9 cellular contexts compared by ENCODE assay signal in genomic region chr20:35305682-35306556, GRCh38. TPM values are rescaled to one million over a fixed set of nuclear protein-coding genes. Genes with fewer than 3 reads are reported as not detected.
A peak's percentile ranks its signal among the peaks of the same experiment; 100 is the strongest.
DNase-seq lines count a peak whose midpoint lies in the region; ATAC-seq and TF ChIP-seq lines count a peak whose summit lies in the region.
"Had no signal": no experiment of that assay in that cellular context is flagged by ENCODE, and none has a peak within 500 bp of the region (broad histone marks: within the 10 kb centered on the region; RNA-seq: fewer than 3 reads in every experiment).

No MANE protein-coding gene starts in this region.

- H3K27ac ChIP-seq in Karpas-422 (ENCODE audit: low read length), result no peak overlapping the region

- no peaks in the 10 kb centered on the region for H3K79me2 ChIP-seq in Karpas-422 (ENCODE audit: low read length)

- no peaks in the 10 kb centered on the region for H3K9me3 ChIP-seq in Karpas-422 (ENCODE audit: low read length)

- no peak for TF ChIP-seq CTCF in epithelial cell of esophagus (IDR thresholded peaks at IDR 0.05; ENCODE audit: insufficient read depth, low read depth, low read length, missing control alignments)

- no peaks in the 10 kb centered on the region for H3K4me1 ChIP-seq in Karpas-422 (ENCODE audit: low read length)

- H3K4me2 ChIP-seq in Karpas-422 (ENCODE audit: low read depth, low read length, poor library complexity, severe bottlenecking), result no peak overlapping the region

- no peaks in the 10 kb centered on the region for H3K27me3 ChIP-seq in Karpas-422 (ENCODE audit: low read length)

- H3K9ac ChIP-seq in Karpas-422 (ENCODE audit: low read length), result no peak overlapping the region

- ATAC-seq in sciatic nerve, result peak; percentile 59

- intact Hi-C loops in sciatic nerve (cut with DNase I), result loop anchor here (5.0 kb wide), 1 partner anchor 136 kb away; no protein-coding TSS in a partner anchor

- DNase-seq in activated naive CD4-positive, alpha-beta T cell treated with Interleukin-2 at 50 U/mL for 16 hours, result peak; percentile 81
- DNase-seq in activated naive CD4-positive, alpha-beta T cell (lab: John Stamatoyannopoulos, UW), result no peak
- DNase-seq in activated CD4-positive, alpha-beta T cell treated with anti-CD3 and anti-CD28 coated beads, Interleukin-2, amount 50 U/mL, for 4 hours, result peak; percentile 12 to 18
- DNase-seq in epithelial cell of esophagus (ENCODE audit: low read depth), result peak; percentile 100
- no peak for DNase-seq in sciatic nerve (ENCODE audit: low spot score)
- DNase-seq in central memory CD4-positive, alpha-beta T cell, result no peak
- DNase-seq in Karpas-422, result no peak
- no peak for DNase-seq in NCI-H1092 (lab: John Stamatoyannopoulos, UW)

- no peak overlapping the region for H2AFZ ChIP-seq in Karpas-422 (ENCODE audit: low read length)

- H3K4me3 ChIP-seq in epithelial cell of esophagus (ENCODE audit: low read length) (no peak overlapping the region), Karpas-422 (ENCODE audit: low read length) (no peak overlapping the region)

- no peaks in the 10 kb centered on the region for H3K9me2 ChIP-seq in Karpas-422 (replicated peaks; ENCODE audit: insufficient read depth, low read length)

- no peaks in the 10 kb centered on the region for H4K20me1 ChIP-seq in Karpas-422 (ENCODE audit: insufficient read depth, low read depth, low read length)

- peaks cover 7% of the 10 kb centered on the region; the same call in 1 of the 2 replicates for H3K36me3 ChIP-seq in Karpas-422 (ENCODE audit: insufficient read depth, low read length)

RNA-seq across cellular contexts. Expression of gene FAM83C, which starts 13.7 kb away (rescaled TPM):
- total RNA-seq in sciatic nerve, result not detected
- not detected in 2 replicates for total RNA-seq in Karpas-422 (2014; rRNA removed; shearing (Covaris generic); ENCODE audit: low replicate concordance)
- total RNA-seq: CD8-positive, alpha-beta T cell had no signal

RNA-seq across cellular contexts. Expression of gene EIF6, which starts 21.3 kb away (rescaled TPM):
- total RNA-seq in sciatic nerve, result 66.9 TPM
- 150 and 168 TPM in 2 replicates for total RNA-seq in Karpas-422 (2014; rRNA removed; shearing (Covaris generic); ENCODE audit: low replicate concordance)

RNA-seq across cellular contexts. Expression of gene MMP24OS, which starts 28.0 kb away (rescaled TPM):
- 71.6 TPM for total RNA-seq in sciatic nerve
- 12.4 and 17.1 TPM in 2 replicates for total RNA-seq in Karpas-422 (2014; rRNA removed; shearing (Covaris generic); ENCODE audit: low replicate concordance)

Comparison
In these comparisons a context has a peak if more than half of its experiments do, and no peak if none do; other contexts are left out.
1. DNase-seq: peak in activated naive CD4-positive, alpha-beta T cell treated with Interleukin-2 at 50 U/mL for 16 hours (single experiment), activated CD4-positive, alpha-beta T cell treated with anti-CD3 and anti-CD28 coated beads, Interleukin-2, amount 50 U/mL, for 4 hours (2 of 2) and epithelial cell of esophagus (single experiment); none in activated naive CD4-positive, alpha-beta T cell (0 of 4), sciatic nerve (single experiment), central memory CD4-positive, alpha-beta T cell (single experiment), Karpas-422 (single experiment) and NCI-H1092 (single experiment).